Comparison of ENCODE assay signal across 22 cellular contexts in genomic region chr4:182825003-182825402, GRCh38.
"Had no signal": no experiment of that assay in that cellular context is flagged by ENCODE, and none has a peak within 500 bp of the region (broad histone marks: within the 10 kb centered on the region; RNA-seq: fewer than 3 reads in every experiment).

No MANE protein-coding gene starts in this region.

- H2AFZ ChIP-seq: hepatocyte, neural progenitor cell, parathyroid adenoma had no signal

- H3K4me2 ChIP-seq: hepatocyte had no signal

- H3K9me3 Mint-ChIP-seq: natural killer cell treated with Interleukin-12 subunit alpha and Interleukin-12 subunit beta and Interleukin-15 and Interleukin-18, amount 100 ng/mL, for 72 hours; neural progenitor cell; stimulated activated naive B cell treated with anti-CD40 and anti-IgM and Interleukin-4, amounts not matched to agents 10 μg/mL and 1 μg/mL and 100 μg/mL, for 72 hours; stimulated activated naive CD8-positive, alpha-beta T cell treated with anti-CD3 and anti-CD28 coated beads, Interleukin-15, amount 100 ng/mL, for 72 hours had no signal

- H3K79me2 ChIP-seq: hepatocyte, parathyroid adenoma had no signal

- H3K36me3 ChIP-seq: neural progenitor cell, spleen, transverse colon, uterus had no signal

- H3K4me1 ChIP-seq: parathyroid adenoma, psoas muscle, spleen, testis, transverse colon, uterus had no signal

- H3K9me3 ChIP-seq: psoas muscle, spleen, testis, transverse colon, uterus had no signal

- H3K27me3 Mint-ChIP-seq: natural killer cell treated with Interleukin-12 subunit alpha and Interleukin-12 subunit beta and Interleukin-15 and Interleukin-18, amount 100 ng/mL, for 72 hours had no signal

- H3K4me3 Mint-ChIP-seq: natural killer cell treated with Interleukin-12 subunit alpha and Interleukin-12 subunit beta and Interleukin-15 and Interleukin-18, amount 100 ng/mL, for 72 hours; neural progenitor cell; stimulated activated naive B cell treated with anti-CD40 and anti-IgM and Interleukin-4, amounts not matched to agents 10 μg/mL and 1 μg/mL and 100 μg/mL, for 72 hours; stimulated activated naive CD8-positive, alpha-beta T cell treated with anti-CD3 and anti-CD28 coated beads, Interleukin-15, amount 100 ng/mL, for 72 hours had no signal

- FAIRE-seq: islet of Langerhans had no signal

- H3K36me3 Mint-ChIP-seq: natural killer cell treated with Interleukin-12 subunit alpha and Interleukin-12 subunit beta and Interleukin-15 and Interleukin-18, amount 100 ng/mL, for 72 hours; neural progenitor cell; stimulated activated naive B cell treated with anti-CD40 and anti-IgM and Interleukin-4, amounts not matched to agents 10 μg/mL and 1 μg/mL and 100 μg/mL, for 72 hours had no signal

- H3K9ac ChIP-seq: neural progenitor cell, parathyroid adenoma had no signal

- H3K27ac ChIP-seq: dorsolateral prefrontal cortex, hepatocyte, neural progenitor cell, parathyroid adenoma, psoas muscle, spleen, testis, transverse colon, uterus had no signal

- H3K27me3 ChIP-seq: hepatocyte, neural progenitor cell, testis, transverse colon, uterus had no signal

- DNase-seq: cortex of kidney; dorsolateral prefrontal cortex; effector CD8-positive, alpha-beta T cell; foreskin melanocyte; head of caudate nucleus; midbrain; occipital lobe; psoas muscle; spleen; stimulated activated CD4-positive, alpha-beta T cell treated with anti-CD3 and anti-CD28 coated beads, Interleukin-15, amount 100 ng/mL, for 24 hours; stimulated activated CD4-positive, alpha-beta T cell treated with anti-CD3 and anti-CD28 coated beads, Interleukin-1b, Interleukin-23, amount 100 ng/mL, for 48 hours; stimulated activated CD4-positive, alpha-beta T cell treated with anti-CD3 and anti-CD28 coated beads, Interleukin-4, amount 100 ng/mL, for 24 hours; stimulated activated naive B cell treated with anti-CD40 and anti-IgM and Interleukin-4, amounts not matched to agents 10 μg/mL and 1 μg/mL and 100 μg/mL, for 72 hours; stimulated activated naive CD8-positive, alpha-beta T cell treated with anti-CD3 and anti-CD28 coated beads, Interleukin-15, amount 100 ng/mL, for 72 hours; testis; transverse colon; uterus had no signal

- H3K27ac Mint-ChIP-seq: natural killer cell treated with Interleukin-12 subunit alpha and Interleukin-12 subunit beta and Interleukin-15 and Interleukin-18, amount 100 ng/mL, for 72 hours; neural progenitor cell; stimulated activated naive B cell treated with anti-CD40 and anti-IgM and Interleukin-4, amounts not matched to agents 10 μg/mL and 1 μg/mL and 100 μg/mL, for 72 hours had no signal

- H3K4me3 ChIP-seq: dorsolateral prefrontal cortex, hepatocyte, neural progenitor cell, psoas muscle, spleen, testis, transverse colon, uterus had no signal
